Comparison of ENCODE assay signal across 32 cellular contexts in the genomic region with DNA sequence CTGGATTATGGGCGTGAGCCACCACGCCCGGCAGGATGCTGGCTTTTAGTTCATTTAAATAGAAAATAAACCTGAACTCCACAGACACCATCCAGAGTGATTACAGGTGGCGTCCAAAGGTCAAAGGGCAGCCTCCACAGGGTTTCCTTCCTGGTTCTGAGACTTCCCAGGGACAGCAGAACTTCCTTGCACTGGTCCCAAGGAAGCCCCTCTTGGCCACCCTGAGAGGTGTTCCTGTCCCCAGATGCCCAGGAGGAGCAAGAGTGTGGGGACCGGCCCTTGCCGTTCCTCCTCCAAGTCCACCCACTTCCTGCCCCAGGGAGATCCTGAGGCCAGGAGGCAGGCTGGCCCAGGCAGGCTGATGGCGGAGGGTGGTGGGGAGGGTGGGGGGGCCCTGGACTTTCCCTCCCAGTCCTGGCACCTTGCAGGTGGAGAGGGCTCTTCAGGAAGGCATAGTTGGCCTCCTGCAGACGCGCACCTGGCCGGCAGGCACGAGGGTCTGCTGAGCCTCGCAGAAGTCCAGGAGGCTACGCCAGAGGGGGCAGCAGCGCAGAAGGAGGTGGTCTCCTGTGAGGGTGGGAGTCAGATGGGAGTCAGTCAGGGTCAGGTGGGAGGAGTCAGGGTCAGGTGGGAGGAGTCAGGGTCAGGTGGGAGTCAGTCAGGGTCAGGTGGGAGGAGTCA. TPM values are rescaled to one million over a fixed set of nuclear protein-coding genes. Genes with fewer than 3 reads are reported as not detected.
"Had no signal": no experiment of that assay in that cellular context is flagged by ENCODE, and none has a peak within 500 bp of the region (broad histone marks: within the 10 kb centered on the region; RNA-seq: fewer than 3 reads in every experiment).

No MANE protein-coding gene starts in this region.

- H3K9me3 Mint-ChIP-seq: activated naive CD4-positive, alpha-beta T cell treated with anti-CD3 and anti-CD28 coated beads for 36 hours; activated naive CD8-positive, alpha-beta T cell treated with anti-CD3 and anti-CD28 coated beads, Interleukin-2, amount 10 ng/mL, durations not matched to agents 7 days and 5 days; brain; natural killer cell treated with Interleukin-12 subunit alpha and Interleukin-12 subunit beta and Interleukin-15 and Interleukin-18, amount 100 ng/mL, for 72 hours; stimulated activated naive CD8-positive, alpha-beta T cell treated with anti-CD3 and anti-CD28 coated beads, Interleukin-15, Interleukin-2, amounts not matched to agents 100 ng/mL and 50 ng/mL, for 24 hours; T-cell; T-helper 2 cell treated with Interferon-gamma antibody and Interleukin-4, amounts not matched to agents 5 μg/mL and 100 μg/mL, for 36 hours had no signal

- H3K27me3 Mint-ChIP-seq: activated naive CD8-positive, alpha-beta T cell treated with anti-CD3 and anti-CD28 coated beads, Interleukin-2, amount 10 ng/mL, durations not matched to agents 7 days and 5 days; brain; natural killer cell treated with Interleukin-12 subunit alpha and Interleukin-12 subunit beta and Interleukin-15 and Interleukin-18, amount 100 ng/mL, for 72 hours; stimulated activated naive CD8-positive, alpha-beta T cell treated with anti-CD3 and anti-CD28 coated beads, Interleukin-15, Interleukin-2, amounts not matched to agents 100 ng/mL and 50 ng/mL, for 24 hours; T-cell had no signal

- H3K9me3 ChIP-seq: ascending aorta, esophagus muscularis mucosa, heart right ventricle, left lung, lower lobe of right lung, thoracic aorta, uterus had no signal

- H3K27me3 ChIP-seq: ascending aorta, cardiac muscle cell, uterus had no signal

- DNase-seq: activated CD4-positive, alpha-beta T cell treated with anti-CD3 and anti-CD28 coated beads for 4 hours; activated CD4-positive, alpha-beta T cell treated with anti-CD3 and anti-CD28 coated beads, Interleukin-2, amount 50 U/mL, for 4 hours; activated CD8-positive, alpha-beta memory T cell treated with anti-CD3 and anti-CD28 coated beads for 24 hours; activated naive CD8-positive, alpha-beta T cell treated with anti-CD3 and anti-CD28 coated beads, Interleukin-2, amount 10 ng/mL, durations not matched to agents 7 days and 5 days; cortex of kidney; foreskin melanocyte; heart right ventricle; kidney glomerular epithelial cell; left lung; lower lobe of right lung; mesendoderm; posterior cingulate gyrus; stimulated activated CD4-positive, alpha-beta T cell treated with anti-CD3 and anti-CD28 coated beads, Interleukin-2, amount 100 ng/mL, for 48 hours; trophoblast cell; uterus had no signal

- H3K27ac ChIP-seq: ascending aorta, cardiac muscle cell, esophagus muscularis mucosa, heart right ventricle, left lung, lower lobe of right lung, thoracic aorta, uterus had no signal

- H3K4me1 Mint-ChIP-seq: activated naive CD8-positive, alpha-beta T cell treated with anti-CD3 and anti-CD28 coated beads, Interleukin-2, amount 10 ng/mL, durations not matched to agents 7 days and 5 days had no signal

- H3K36me3 ChIP-seq: cardiac muscle cell, uterus had no signal

- H3K4me3 ChIP-seq: ascending aorta, cardiac muscle cell, esophagus muscularis mucosa, heart right ventricle, left lung, lower lobe of right lung, thoracic aorta, uterus had no signal

- H3K27ac Mint-ChIP-seq: activated naive CD4-positive, alpha-beta T cell treated with anti-CD3 and anti-CD28 coated beads for 36 hours; activated naive CD8-positive, alpha-beta T cell treated with anti-CD3 and anti-CD28 coated beads, Interleukin-2, amount 10 ng/mL, durations not matched to agents 7 days and 5 days; brain; natural killer cell treated with Interleukin-12 subunit alpha and Interleukin-12 subunit beta and Interleukin-15 and Interleukin-18, amount 100 ng/mL, for 72 hours; stimulated activated naive CD8-positive, alpha-beta T cell treated with anti-CD3 and anti-CD28 coated beads, Interleukin-15, Interleukin-2, amounts not matched to agents 100 ng/mL and 50 ng/mL, for 24 hours; T-cell; T-helper 2 cell treated with Interferon-gamma antibody and Interleukin-4, amounts not matched to agents 5 μg/mL and 100 μg/mL, for 36 hours had no signal

- ATAC-seq: heart right ventricle; left lung; lower lobe of right lung; natural killer cell treated with Interleukin-12 subunit alpha and Interleukin-12 subunit beta and Interleukin-15 and Interleukin-18, amount 100 ng/mL, for 72 hours; right cardiac atrium; T-cell had no signal

- H3K4me3 Mint-ChIP-seq: activated naive CD4-positive, alpha-beta T cell treated with anti-CD3 and anti-CD28 coated beads for 36 hours; activated naive CD8-positive, alpha-beta T cell treated with anti-CD3 and anti-CD28 coated beads, Interleukin-2, amount 10 ng/mL, durations not matched to agents 7 days and 5 days; brain; natural killer cell treated with Interleukin-12 subunit alpha and Interleukin-12 subunit beta and Interleukin-15 and Interleukin-18, amount 100 ng/mL, for 72 hours; stimulated activated naive CD8-positive, alpha-beta T cell treated with anti-CD3 and anti-CD28 coated beads, Interleukin-15, Interleukin-2, amounts not matched to agents 100 ng/mL and 50 ng/mL, for 24 hours; T-cell; T-helper 2 cell treated with Interferon-gamma antibody and Interleukin-4, amounts not matched to agents 5 μg/mL and 100 μg/mL, for 36 hours had no signal

RNA-seq across cellular contexts. Expression of gene FNDC11, which starts 5.0 kb away (rescaled TPM):
- total RNA-seq: ascending aorta, osteoblast had no signal

RNA-seq across cellular contexts. Expression of gene SRMS, which starts 11.4 kb away (rescaled TPM):
- total RNA-seq: activated naive CD4-positive, alpha-beta T cell treated with anti-CD3 and anti-CD28 coated beads for 36 hours; activated naive CD8-positive, alpha-beta T cell treated with anti-CD3 and anti-CD28 coated beads, Interleukin-2, amount 10 ng/mL, durations not matched to agents 7 days and 5 days; ascending aorta; cardiac muscle cell; cerebellum; esophagus muscularis mucosa; glomerular endothelial cell; heart right ventricle; left lung; lower lobe of right lung; mononuclear cell; myocyte; natural killer cell treated with Interleukin-12 subunit alpha and Interleukin-12 subunit beta and Interleukin-15 and Interleukin-18, amount 100 ng/mL, for 72 hours; osteoblast; right cardiac atrium; subcutaneous adipose tissue; T-cell; thoracic aorta; uterus had no signal
- polyA plus RNA-seq: cardiac muscle cell, heart right ventricle, right cardiac atrium had no signal

RNA-seq across cellular contexts. Expression of gene PTK6, which starts 21.8 kb away (rescaled TPM):
- total RNA-seq: ascending aorta, cardiac muscle cell, cerebellum, glomerular endothelial cell, osteoblast had no signal
